ENCODE assay signal across 8 cellular contexts in the genomic region with DNA sequence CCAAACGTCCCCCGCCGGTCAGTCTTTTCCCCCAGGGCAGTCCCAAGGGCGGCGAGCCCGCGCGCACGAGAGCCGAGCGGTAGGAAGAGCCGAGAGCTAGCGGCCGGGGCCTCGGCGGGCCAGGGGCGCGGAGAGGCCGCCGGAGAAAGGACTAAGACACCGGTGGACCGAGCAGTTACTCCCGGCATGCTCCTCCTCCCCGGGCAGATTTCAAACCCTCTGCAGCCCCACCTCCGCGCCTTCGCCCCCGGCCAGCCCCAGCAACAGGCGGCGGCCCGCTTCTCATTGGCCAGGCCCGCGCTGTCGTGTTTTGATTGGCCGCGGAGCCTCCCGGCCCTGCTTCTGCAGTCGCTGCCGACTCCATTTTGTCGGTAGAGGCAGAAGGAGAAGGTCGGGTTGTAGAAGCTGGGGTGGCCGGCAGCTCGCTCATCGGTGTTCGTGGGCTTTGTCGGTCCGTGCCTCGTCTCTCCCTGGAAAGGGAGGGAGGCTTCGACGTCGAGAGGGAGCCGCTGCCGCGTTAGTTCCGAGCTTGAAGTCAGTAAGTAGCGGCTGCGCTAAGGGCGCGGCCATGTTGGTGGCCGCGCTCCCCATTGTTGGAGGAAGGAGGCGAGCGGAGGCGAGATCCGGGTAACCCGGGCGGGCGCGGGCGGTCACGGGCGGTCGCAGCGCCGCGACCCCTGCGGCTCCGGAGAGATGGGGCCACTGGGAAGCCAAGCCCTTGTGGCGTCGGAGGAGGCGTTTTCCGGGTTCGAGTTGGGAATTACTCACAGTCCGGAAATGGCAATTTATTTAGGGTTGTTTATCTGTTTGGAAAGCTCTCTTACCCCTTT.
DNase-seq lines count a peak whose midpoint lies in the region; ATAC-seq lines count a peak whose summit lies in the region.

Gene PNRC2, plus strand, starts transcription at position 368 of the 830 bp plus-strand sequence. CDS start 1,630 bp downstream, outside the sequence.

- peak; percentile 85 for ATAC-seq in HG03442 (IDR thresholded peaks at IDR 0.05; ENCODE audit: unreplicated experiment)

- peak; percentile 98 for DNase-seq in AG20443 (ENCODE audit: low spot score)
- DNase-seq in GM19238 (ENCODE audit: insufficient read length, low spot score), result peak; percentile 93
- peak; percentile 88 to 90 for DNase-seq in NCI-H524 (lab: John Stamatoyannopoulos, UW)
- peak; percentile 93 to 94 for DNase-seq in activated CD4-positive, alpha-beta T cell treated with anti-CD3 and anti-CD28 coated beads for 4 hours
- DNase-seq in kidney tubule cell (ENCODE audit: low spot score), result peak; percentile 97
- peak; percentile 87 to 95 (median 90) for DNase-seq in stimulated activated CD4-positive, alpha-beta T cell treated with anti-CD3 and anti-CD28 coated beads, Interleukin-1b, Interleukin-23, amount 100 ng/mL, for 24 hours (ENCODE audit: low read depth in 4 of 4, low spot score in 1 of 4)

- peak within 1 kb of the TSS; percentile 96 for H3K27ac ChIP-seq in cingulate gyrus (ENCODE audit: low read depth, low read length)

Comparison
In these comparisons a context has a peak if more than half of its experiments do, and no peak if none do; other contexts are left out.
1. Peak in every context shown above with its lines: DNase-seq, ATAC-seq and H3K27ac ChIP-seq.